Comparison of ENCODE assay signal across 20 cellular contexts in the genomic region with DNA sequence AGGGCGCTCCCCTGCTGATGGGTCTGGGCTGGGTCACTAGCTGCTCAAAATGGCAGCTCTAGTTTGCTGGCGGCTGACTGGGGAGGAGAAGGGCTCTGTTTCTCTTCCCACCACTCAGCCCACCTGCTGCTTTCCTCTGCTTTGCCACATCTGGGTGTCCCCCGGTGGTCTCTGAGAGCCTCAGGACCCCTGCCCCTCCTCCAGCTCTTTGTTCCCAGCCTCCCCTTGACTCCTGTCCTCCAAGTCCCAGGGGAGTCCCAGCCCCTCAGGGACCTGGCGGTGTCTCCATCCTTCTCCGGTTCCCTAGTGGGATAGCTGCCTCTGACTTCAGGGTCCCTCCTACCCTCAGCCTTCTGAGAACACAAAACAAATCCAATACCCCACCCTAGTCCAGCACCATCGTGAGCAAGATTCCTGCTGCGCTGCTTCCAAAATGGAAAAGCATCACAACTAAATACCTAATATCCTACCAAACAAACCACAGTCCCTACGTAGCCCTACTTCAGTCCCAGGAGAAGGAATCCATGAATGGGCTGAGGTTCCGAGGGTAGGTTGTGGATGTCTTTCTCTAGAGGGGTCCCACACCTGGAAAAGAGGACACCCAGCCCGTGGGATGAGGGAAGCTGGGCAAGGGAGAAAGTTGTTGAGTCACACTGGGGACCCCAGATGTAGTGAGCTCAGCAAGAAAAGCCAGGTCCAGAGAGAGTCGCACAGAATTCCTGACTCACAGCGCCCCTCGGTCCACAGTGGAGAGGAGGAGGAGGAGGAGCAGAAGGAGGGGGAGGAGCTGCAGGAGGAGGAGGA. TPM values are rescaled to one million over a fixed set of nuclear protein-coding genes. Genes with fewer than 3 reads are reported as not detected.
DNase-seq lines count a peak whose midpoint lies in the region; ATAC-seq and TF ChIP-seq lines count a peak whose summit lies in the region.
"Had no signal": no experiment of that assay in that cellular context is flagged by ENCODE, and none has a peak within 500 bp of the region (broad histone marks: within the 10 kb centered on the region; RNA-seq: fewer than 3 reads in every experiment).

No MANE protein-coding gene starts in this region.

- H3K27ac Mint-ChIP-seq in MCF 10A (ENCODE audit: low read depth, unreplicated experiment) (peak overlapping the region; percentile 54), progenitor cell of endocrine pancreas (peak overlapping the region; percentile 46)
- H3K27ac Mint-ChIP-seq in activated CD8-positive, alpha-beta memory T cell treated with anti-CD3 and anti-CD28 coated beads, Interleukin-2, amount 10 ng/mL, durations not matched to agents 7 days and 5 days, result no peak overlapping the region

- H3K4me3 ChIP-seq in mammary epithelial cell (replicated peaks in 1 of 3; ENCODE audit: insufficient read depth in 1 of 3, low read depth in 2 of 3, low read length in 3 of 3) (no peak overlapping the region), heart left ventricle (no peak overlapping the region), vagina (no peak overlapping the region)
- H3K4me3 ChIP-seq: dorsolateral prefrontal cortex, hepatocyte, SJSA1, transverse colon had no signal

- H3K79me2 ChIP-seq in mammary epithelial cell (ENCODE audit: insufficient read depth, low read length), result no peaks in the 10 kb centered on the region
- H3K79me2 ChIP-seq: hepatocyte had no signal

- POLR2A ChIA-PET in MCF 10A (lab: Yijun Ruan, JAX), result interaction anchor here (0.6 to 0.9 kb wide), 2 partner anchors 53 to 420 kb away, joined by 3 read pairs; no protein-coding TSS in a partner anchor

- H3K9me3 ChIP-seq in mammary epithelial cell (replicated peaks; ENCODE audit: insufficient read depth, low read length), result no peaks in the 10 kb centered on the region
- no peaks in the 10 kb centered on the region for H3K9me3 ChIP-seq in heart left ventricle
- H3K9me3 ChIP-seq in vagina, result no peaks in the 10 kb centered on the region
- H3K9me3 ChIP-seq: SJSA1, transverse colon had no signal

- dilution Hi-C loops in mammary epithelial cell (cut with HindIII; ENCODE audit: low sequenced_read_pairs), result no loop called here

- CTCF ChIA-PET in MCF 10A (lab: Yijun Ruan, JAX), result interaction anchor here (0.7 to 4.2 kb wide), 4 partner anchors 10 to 151 kb away, joined by 3 to 21 read pairs (median 3); no protein-coding TSS in a partner anchor
- CTCF ChIA-PET in mammary epithelial cell (lab: Charles Lee; ENCODE audit: low non-redundant PET), result no interaction called here
- CTCF ChIA-PET in activated CD8-positive, alpha-beta memory T cell treated with anti-CD3 and anti-CD28 coated beads, Interleukin-2, amount 10 ng/mL, durations not matched to agents 7 days and 5 days (lab: Charles Lee), result interaction anchor here (0.7 to 4.1 kb wide), 6 partner anchors 10 to 260 kb away, joined by 3 to 21 read pairs (median 3); no protein-coding TSS in a partner anchor

- WGBS in mammary epithelial cell (ENCODE audit: low coverage, missing lambda C conversion rate), result 71% methylated on average over 11 of the region's 13 CpGs
- WGBS in heart left ventricle, 4 donors, result 78 to 86% (median 82%) methylated on average over 13 of the region's 13 CpGs

- no peaks in the 10 kb centered on the region for H4K20me1 ChIP-seq in mammary epithelial cell (ENCODE audit: insufficient read depth, low read length)

- H3K36me3 ChIP-seq in mammary epithelial cell (ENCODE audit: insufficient read depth, low read length) (no peaks in the 10 kb centered on the region), heart left ventricle (peaks cover 0 to 75% (median 57%) of the 10 kb centered on the region in 9 donors), vagina (peaks cover 10 to 62% of the 10 kb centered on the region in 2 donors)
- H3K36me3 ChIP-seq: SJSA1 had no signal

- no peak for TF ChIP-seq POLR2A in heart left ventricle (IDR thresholded peaks at IDR 0.05)
- TF ChIP-seq POLR2A in vagina (IDR thresholded peaks at IDR 0.05), result no peak

- H3K36me3 Mint-ChIP-seq in MCF 10A (ENCODE audit: insufficient read depth, unreplicated experiment) (no peaks in the 10 kb centered on the region), progenitor cell of endocrine pancreas (ENCODE audit: insufficient read depth) (peaks cover 27% of the 10 kb centered on the region)
- no peaks in the 10 kb centered on the region for H3K36me3 Mint-ChIP-seq in activated CD8-positive, alpha-beta memory T cell treated with anti-CD3 and anti-CD28 coated beads, Interleukin-2, amount 10 ng/mL, durations not matched to agents 7 days and 5 days

- peak; percentile 12 to 67 (median 55) for ATAC-seq in heart left ventricle
- no peak for ATAC-seq in GM18873 (IDR thresholded peaks at IDR 0.05; ENCODE audit: low FRiP score, unreplicated experiment)
- no peak for ATAC-seq in activated CD8-positive, alpha-beta memory T cell treated with anti-CD3 and anti-CD28 coated beads, Interleukin-2, amount 10 ng/mL, durations not matched to agents 7 days and 5 days
- ATAC-seq: esophagus mucosa had no signal

- H3K4me3 Mint-ChIP-seq in MCF 10A (ENCODE audit: unreplicated experiment), result no peak overlapping the region
- H3K4me3 Mint-ChIP-seq in progenitor cell of endocrine pancreas (ENCODE audit: low read depth), result no peak overlapping the region
- no peak overlapping the region for H3K4me3 Mint-ChIP-seq in activated CD8-positive, alpha-beta memory T cell treated with anti-CD3 and anti-CD28 coated beads, Interleukin-2, amount 10 ng/mL, durations not matched to agents 7 days and 5 days
- H3K4me3 Mint-ChIP-seq: CD4-positive, alpha-beta memory T cell had no signal

- H3K27me3 Mint-ChIP-seq in MCF 10A (ENCODE audit: insufficient read depth, unreplicated experiment), result no peaks in the 10 kb centered on the region
- H3K27me3 Mint-ChIP-seq in progenitor cell of endocrine pancreas, result no peaks in the 10 kb centered on the region
- H3K27me3 Mint-ChIP-seq in activated CD8-positive, alpha-beta memory T cell treated with anti-CD3 and anti-CD28 coated beads, Interleukin-2, amount 10 ng/mL, durations not matched to agents 7 days and 5 days, result no peaks in the 10 kb centered on the region

- no peak overlapping the region for H3K9ac ChIP-seq in mammary epithelial cell (ENCODE audit: insufficient read depth, low read length)

- H2AFZ ChIP-seq in mammary epithelial cell (ENCODE audit: low read depth, low read length), result no peak overlapping the region
- H2AFZ ChIP-seq: hepatocyte had no signal

- no peak overlapping the region for H3K4me2 ChIP-seq in mammary epithelial cell (ENCODE audit: insufficient read depth, low read depth, low read length)
- H3K4me2 ChIP-seq: hepatocyte had no signal

- intact Hi-C loops in MCF 10A (cut with micrococcal nuclease) (no loop called here), mammary epithelial cell (cut with micrococcal nuclease) (no loop called here), heart left ventricle (cut with DNase I) (loop anchor here in 2 of 10 donors (5.0 to 10.0 kb wide), 2 partner anchors 56 to 69 kb away; no protein-coding TSS in a partner anchor), vagina (cut with DNase I) (loop anchor here (5.0 to 10.0 kb wide), 2 partner anchors 86 to 189 kb away; no protein-coding TSS in a partner anchor)

- in situ Hi-C loops in mammary epithelial cell (cut with MboI; ENCODE audit: low sequenced_read_pairs in 2 of 2), result no loop called here

- H3K27ac ChIP-seq in mammary epithelial cell (ENCODE audit: insufficient read depth, low read depth, low read length), result no peak overlapping the region
- H3K27ac ChIP-seq in heart left ventricle, result peak overlapping the region in 9 of 12 donors; percentile 16 to 67 (median 41)
- H3K27ac ChIP-seq in vagina, result peak overlapping the region; percentile 23
- H3K27ac ChIP-seq: hepatocyte, SJSA1 had no signal

- H3K9me3 Mint-ChIP-seq in MCF 10A (ENCODE audit: unreplicated experiment), result no peaks in the 10 kb centered on the region
- H3K9me3 Mint-ChIP-seq in progenitor cell of endocrine pancreas (ENCODE audit: low read depth), result no peaks in the 10 kb centered on the region
- H3K9me3 Mint-ChIP-seq in activated CD8-positive, alpha-beta memory T cell treated with anti-CD3 and anti-CD28 coated beads, Interleukin-2, amount 10 ng/mL, durations not matched to agents 7 days and 5 days (ENCODE audit: low read depth), result no peaks in the 10 kb centered on the region
- H3K9me3 Mint-ChIP-seq: CD4-positive, alpha-beta memory T cell had no signal

- TF ChIP-seq CTCF in MCF 10A (IDR thresholded peaks at IDR 0.05; ENCODE audit: unreplicated experiment) (no peak), mammary epithelial cell (conservative IDR thresholded peaks at IDR 0.05 in 1 of 2, IDR thresholded peaks at IDR 0.05 in 1 of 2; ENCODE audit: extremely low read depth in 1 of 2, insufficient read depth in 1 of 2, low read depth in 1 of 2, low read length in 2 of 2) (no peak), heart left ventricle (IDR thresholded peaks at IDR 0.05) (no peak), progenitor cell of endocrine pancreas (IDR thresholded peaks at IDR 0.05; ENCODE audit: unreplicated experiment) (no peak), vagina (IDR thresholded peaks at IDR 0.05) (no peak)

- H3K4me1 Mint-ChIP-seq in MCF 10A (ENCODE audit: insufficient read depth, unreplicated experiment), result peaks cover 19% of the 10 kb centered on the region
- H3K4me1 Mint-ChIP-seq in progenitor cell of endocrine pancreas (ENCODE audit: low read depth), result peaks cover 35% of the 10 kb centered on the region
- no peaks in the 10 kb centered on the region for H3K4me1 Mint-ChIP-seq in activated CD8-positive, alpha-beta memory T cell treated with anti-CD3 and anti-CD28 coated beads, Interleukin-2, amount 10 ng/mL, durations not matched to agents 7 days and 5 days
- H3K4me1 Mint-ChIP-seq: CD4-positive, alpha-beta memory T cell had no signal

- H3K27me3 ChIP-seq in mammary epithelial cell (ENCODE audit: insufficient read depth, low read length), result peaks cover 3% of the 10 kb centered on the region
- H3K27me3 ChIP-seq in heart left ventricle, result no peaks in the 10 kb centered on the region
- H3K27me3 ChIP-seq in vagina, result no peaks in the 10 kb centered on the region
- H3K27me3 ChIP-seq: dorsolateral prefrontal cortex, hepatocyte, SJSA1, transverse colon had no signal

- DNase-seq in MCF 10A (ENCODE audit: unreplicated experiment), result no peak
- no peak for DNase-seq in mammary epithelial cell
- peak in 2 of 5 donors; percentile 61 to 69 for DNase-seq in heart left ventricle
- no peak for DNase-seq in progenitor cell of endocrine pancreas (ENCODE audit: low spot score, unreplicated experiment)
- no peak for DNase-seq in vagina (ENCODE audit: extremely low spot score in 2 of 2)
- no peak for DNase-seq in NCI-H524 (lab: John Stamatoyannopoulos, UW)
- DNase-seq in activated CD8-positive, alpha-beta memory T cell treated with anti-CD3 and anti-CD28 coated beads, Interleukin-2, amount 10 ng/mL, durations not matched to agents 7 days and 5 days, result no peak
- DNase-seq: activated CD8-positive, alpha-beta memory T cell treated with anti-CD3 and anti-CD28 coated beads for 24 hours; activated gamma-delta T cell; dorsolateral prefrontal cortex; GOT3; NCI-H187; NCI-H446 treated with DMSO at 0.1 percent for 48 hours; stimulated activated CD4-positive, alpha-beta T cell treated with anti-CD3 and anti-CD28 coated beads, Interleukin-1b, Interleukin-23, amount 100 ng/mL, for 48 hours; transverse colon had no signal

- no peaks in the 10 kb centered on the region for H3K4me1 ChIP-seq in mammary epithelial cell (ENCODE audit: insufficient read depth, low read length)
- peaks cover 0 to 56% (median 4%) of the 10 kb centered on the region in 12 donors for H3K4me1 ChIP-seq in heart left ventricle
- peaks cover 30% of the 10 kb centered on the region for H3K4me1 ChIP-seq in vagina
- H3K4me1 ChIP-seq: SJSA1 had no signal

- BruUV-seq in MCF 10A (replicated peaks; lab: Mats Ljungman, UMichigan), result no TSS peak
- no TSS peak for BruUV-seq in mammary epithelial cell (replicated peaks; lab: Mats Ljungman, UMichigan)

RNA-seq across cellular contexts. Expression of a gene that starts 45.0 kb away (rescaled TPM):
- 429 and 638 TPM in 2 replicates for total RNA-seq in MCF 10A (2022)
- 100 to 1,000 TPM; 131 to 605 TPM for total RNA-seq in mammary epithelial cell
- 130 TPM for polyA plus RNA-seq in mammary epithelial cell
- 88.0 TPM for polyA minus RNA-seq in mammary epithelial cell
- total RNA-seq in heart left ventricle, result 100 to 1,000 TPM in 1 of 9 donors, 10 to 100 TPM in 8; 12.4 to 146 (median 27.4) TPM
- 10 to 100 TPM; 27.9 to 76.3 TPM for polyA plus RNA-seq in heart left ventricle
- 2.4 and 2.8 TPM in 2 replicates for total RNA-seq in progenitor cell of endocrine pancreas
- total RNA-seq in vagina, result 898 TPM
- total RNA-seq in activated CD8-positive, alpha-beta memory T cell treated with anti-CD3 and anti-CD28 coated beads, Interleukin-2, amount 10 ng/mL, durations not matched to agents 7 days and 5 days, result not detected
- total RNA-seq: CD4-positive, alpha-beta memory T cell had no signal
- polyA plus RNA-seq: CD4-positive, alpha-beta memory T cell had no signal

Comparison
In these comparisons a context has a peak if more than half of its experiments do, and no peak if none do; other contexts are left out.
1. ATAC-seq: peak in heart left ventricle (4 of 4); none in GM18873 (single experiment) and activated CD8-positive, alpha-beta memory T cell treated with anti-CD3 and anti-CD28 coated beads, Interleukin-2, amount 10 ng/mL, durations not matched to agents 7 days and 5 days (single experiment).